In genomic region chr7:111813306-111813705, GRCh38 we compare ENCODE assay signal across 25 cellular contexts.
"Had no signal": no experiment of that assay in that cellular context is flagged by ENCODE, and none has a peak within 500 bp of the region (broad histone marks: within the 10 kb centered on the region; RNA-seq: fewer than 3 reads in every experiment).

No MANE protein-coding gene starts in this region.

- H3K36me3 Mint-ChIP-seq: natural killer cell; stimulated activated effector memory CD8-positive, alpha-beta T cell treated with anti-CD3 and anti-CD28 coated beads, Interleukin-12 subunit alpha, Interleukin-12 subunit beta, amount 100 ng/mL, for 72 hours; stimulated activated naive B cell treated with anti-CD40 and anti-IgM and Interleukin-4, amounts not matched to agents 10 μg/mL and 1 μg/mL and 100 μg/mL, for 72 hours had no signal

- H3K9me3 Mint-ChIP-seq: nephron; neural progenitor cell; stimulated activated effector memory CD8-positive, alpha-beta T cell treated with anti-CD3 and anti-CD28 coated beads, Interleukin-12 subunit alpha, Interleukin-12 subunit beta, amount 100 ng/mL, for 72 hours; stimulated activated naive B cell treated with anti-CD40 and anti-IgM and Interleukin-4, amounts not matched to agents 10 μg/mL and 1 μg/mL and 100 μg/mL, for 72 hours; stimulated activated naive CD8-positive, alpha-beta T cell treated with anti-CD3 and anti-CD28 coated beads, Interleukin-15, Interleukin-2, amounts not matched to agents 100 ng/mL and 50 ng/mL, for 24 hours had no signal

- H3K27me3 Mint-ChIP-seq: progenitor cell of endocrine pancreas; stimulated activated naive B cell treated with anti-CD40 and anti-IgM and Interleukin-4, amounts not matched to agents 10 μg/mL and 1 μg/mL and 100 μg/mL, for 72 hours; stimulated activated naive CD8-positive, alpha-beta T cell treated with anti-CD3 and anti-CD28 coated beads, Interleukin-15, Interleukin-2, amounts not matched to agents 100 ng/mL and 50 ng/mL, for 24 hours had no signal

- FAIRE-seq: small intestine, urothelium cell line had no signal

- H3K4me3 Mint-ChIP-seq: natural killer cell; nephron; neural progenitor cell; stimulated activated effector memory CD8-positive, alpha-beta T cell treated with anti-CD3 and anti-CD28 coated beads, Interleukin-12 subunit alpha, Interleukin-12 subunit beta, amount 100 ng/mL, for 72 hours; stimulated activated naive B cell treated with anti-CD40 and anti-IgM and Interleukin-4, amounts not matched to agents 10 μg/mL and 1 μg/mL and 100 μg/mL, for 72 hours; stimulated activated naive CD8-positive, alpha-beta T cell treated with anti-CD3 and anti-CD28 coated beads, Interleukin-15, Interleukin-2, amounts not matched to agents 100 ng/mL and 50 ng/mL, for 24 hours had no signal

- ATAC-seq: natural killer cell; psoas muscle; right cardiac atrium; right lobe of liver; stimulated activated effector memory CD8-positive, alpha-beta T cell treated with anti-CD3 and anti-CD28 coated beads, Interleukin-12 subunit alpha, Interleukin-12 subunit beta, amount 100 ng/mL, for 72 hours; stimulated activated naive B cell treated with anti-CD40 and anti-IgM and Interleukin-4, amounts not matched to agents 10 μg/mL and 1 μg/mL and 100 μg/mL, for 72 hours had no signal

- H3K27ac Mint-ChIP-seq: natural killer cell; nephron; neural progenitor cell; progenitor cell of endocrine pancreas; stimulated activated effector memory CD8-positive, alpha-beta T cell treated with anti-CD3 and anti-CD28 coated beads, Interleukin-12 subunit alpha, Interleukin-12 subunit beta, amount 100 ng/mL, for 72 hours; stimulated activated naive B cell treated with anti-CD40 and anti-IgM and Interleukin-4, amounts not matched to agents 10 μg/mL and 1 μg/mL and 100 μg/mL, for 72 hours; stimulated activated naive CD8-positive, alpha-beta T cell treated with anti-CD3 and anti-CD28 coated beads, Interleukin-15, Interleukin-2, amounts not matched to agents 100 ng/mL and 50 ng/mL, for 24 hours had no signal

- DNase-seq: natural killer cell; occipital lobe; ovary; posterior cingulate gyrus; psoas muscle; right cardiac atrium; right lobe of liver; sigmoid colon; small intestine; stimulated activated CD4-positive, alpha-beta T cell treated with anti-CD3 and anti-CD28 coated beads, Interleukin-15, amount 100 ng/mL, for 24 hours; stimulated activated CD4-positive, alpha-beta T cell treated with anti-CD3 and anti-CD28 coated beads, Interleukin-2, amount 100 ng/mL, for 24 hours; stimulated activated CD4-positive, alpha-beta T cell treated with anti-CD3 and anti-CD28 coated beads, Interleukin-2, amount 100 ng/mL, for 48 hours; stimulated activated CD4-positive, alpha-beta T cell treated with anti-CD3 and anti-CD28 coated beads, Interleukin-4, amount 100 ng/mL, for 24 hours; stimulated activated naive B cell treated with anti-CD40 and anti-IgM and Interleukin-4, amounts not matched to agents 10 μg/mL and 1 μg/mL and 100 μg/mL, for 72 hours; stimulated activated naive CD4-positive, alpha-beta T cell treated with Interleukin-2 at 50 U/mL for 16 hours; stomach; thyroid gland; trophoblast cell; upper lobe of left lung had no signal

- H3K4me1 Mint-ChIP-seq: natural killer cell; nephron; neural progenitor cell; stimulated activated effector memory CD8-positive, alpha-beta T cell treated with anti-CD3 and anti-CD28 coated beads, Interleukin-12 subunit alpha, Interleukin-12 subunit beta, amount 100 ng/mL, for 72 hours; stimulated activated naive B cell treated with anti-CD40 and anti-IgM and Interleukin-4, amounts not matched to agents 10 μg/mL and 1 μg/mL and 100 μg/mL, for 72 hours had no signal
